8 cellular contexts compared by ENCODE assay signal in genomic region chr1:151934048-151934493, GRCh38. TPM values are rescaled to one million over a fixed set of nuclear protein-coding genes. Genes with fewer than 3 reads are reported as not detected.
DNase-seq lines count a peak whose midpoint lies in the region; ATAC-seq and TF ChIP-seq lines count a peak whose summit lies in the region.

No MANE protein-coding gene starts in this region.

- DNase-seq in AG20443 (ENCODE audit: low spot score) (peak; percentile 69), GM23248 (peak; percentile 74), NCI-H345 (lab: John Stamatoyannopoulos, UW) (peak; percentile 58), WTC11 (ENCODE audit: low spot score) (peak; percentile 29), epidermal melanocyte (ENCODE audit: insufficient read length, low spot score) (peak; percentile 49), mucosa of descending colon (peak in 1 of 3 donors; percentile 75), tibial nerve (ENCODE audit: low spot score in 2 of 2) (peak in 1 of 2 donors; percentile 54)

- H3K4me3 Mint-ChIP-seq in WTC11: no peak overlapping the region

- H3K4me1 Mint-ChIP-seq in WTC11: peaks cover 17% of the 10 kb centered on the region

- peaks cover 13% of the 10 kb centered on the region for H3K9me3 Mint-ChIP-seq in WTC11

- no peak for TF ChIP-seq POLR2A in tibial nerve (IDR thresholded peaks at IDR 0.05)

- H3K79me2 ChIP-seq in GM23248 (ENCODE audit: insufficient read depth): no peaks in the 10 kb centered on the region

- H3K27ac ChIP-seq in GM23248 (no peak overlapping the region), tibial nerve (no peak overlapping the region)

- intact Hi-C loops in mucosa of descending colon (cut with DNase I, micrococcal nuclease): loop anchor here (2.0 to 5.0 kb wide), 2 partner anchors 67 to 68 kb away; no protein-coding TSS in a partner anchor

- 61 to 63% methylated on average over 3 of the region's 3 CpGs for WGBS in GM23248 (ENCODE audit: low coverage in 1 of 2, low lambda C conversion rate in 2 of 2, missing lambda C conversion rate in 2 of 2), 2 experiments
- WGBS in tibial nerve, 2 donors: 27% methylated on average over 3 of the region's 3 CpGs

- no peak overlapping the region for H3K4me2 ChIP-seq in GM23248 (ENCODE audit: unreplicated experiment)

- H3K4me1 ChIP-seq in GM23248 (ENCODE audit: insufficient read depth): no peaks in the 10 kb centered on the region
- H3K4me1 ChIP-seq in mucosa of descending colon (ENCODE audit: low read depth): no peaks in the 10 kb centered on the region
- peaks cover 0 to 16% (median 0%) of the 10 kb centered on the region in 4 donors for H3K4me1 ChIP-seq in tibial nerve

- H4K20me1 ChIP-seq in GM23248 (ENCODE audit: insufficient read depth): no peaks in the 10 kb centered on the region

- H3K27me3 ChIP-seq in GM23248 (replicated peaks; ENCODE audit: insufficient read depth) (no peaks in the 10 kb centered on the region), tibial nerve (no peaks in the 10 kb centered on the region)

- TF ChIP-seq EP300 in tibial nerve (IDR thresholded peaks at IDR 0.05): peak in 1 of 2 donors; percentile 40

- H3K9me2 ChIP-seq in GM23248 (ENCODE audit: insufficient read depth): no peaks in the 10 kb centered on the region

- POLR2A ChIA-PET in WTC11 (lab: Charles Lee): no interaction called here

- peaks cover 7% of the 10 kb centered on the region for H3K36me3 Mint-ChIP-seq in WTC11

- TF ChIP-seq CTCF in WTC11 (IDR thresholded peaks at IDR 0.05) (peak; percentile 67), mucosa of descending colon (IDR thresholded peaks at IDR 0.05) (peak; percentile 44), tibial nerve (IDR thresholded peaks at IDR 0.05) (peak; percentile 71 to 88 (median 78))

- H3K9me3 ChIP-seq in GM23248 (ENCODE audit: low read depth): no peaks in the 10 kb centered on the region
- H3K9me3 ChIP-seq in mucosa of descending colon: no peaks in the 10 kb centered on the region
- H3K9me3 ChIP-seq in tibial nerve: no peaks in the 10 kb centered on the region

- H3K36me3 ChIP-seq in GM23248 (ENCODE audit: low read depth): no peaks in the 10 kb centered on the region
- no peaks in the 10 kb centered on the region for H3K36me3 ChIP-seq in mucosa of descending colon (ENCODE audit: low read depth)
- H3K36me3 ChIP-seq in tibial nerve: no peaks in the 10 kb centered on the region

- in situ Hi-C loops in GM23248 (cut with MboI): loop anchor here (5.0 kb wide), 1 partner anchor 63 kb away; no protein-coding TSS in a partner anchor

- H3K27me3 Mint-ChIP-seq in WTC11 (ENCODE audit: low read depth): peaks cover 2% of the 10 kb centered on the region; the same call in 1 of the 2 replicates

- CTCF ChIA-PET in WTC11 (lab: Charles Lee): interaction anchor here (0.6 to 7.7 kb wide), 23 partner anchors 13 to 114 kb away, joined by 3 to 149 read pairs (median 4); partner anchors contain the start of genes S100A10 and THEM4

- no peak overlapping the region for H3K4me3 ChIP-seq in GM23248
- H3K4me3 ChIP-seq in mucosa of descending colon: no peak overlapping the region
- H3K4me3 ChIP-seq in tibial nerve: no peak overlapping the region

- H2AFZ ChIP-seq in GM23248: no peak overlapping the region

- H3F3A ChIP-seq in GM23248 (ENCODE audit: insufficient read depth): no peaks in the 10 kb centered on the region

- no peak overlapping the region for H3K9ac ChIP-seq in GM23248

- H3K27ac Mint-ChIP-seq in WTC11: no peak overlapping the region; the same call in 1 of the 2 replicates

- ATAC-seq in WTC11 (peak; percentile 90), mucosa of descending colon (peak; percentile 85), HG03342 (IDR thresholded peaks at IDR 0.05; ENCODE audit: unreplicated experiment) (no peak)

TF ChIP-seq in WTC11, 78 proteins besides CTCF, POLR2A, EP300 and RAD21:
- TF ChIP-seq STAT6 (CRISPR knock-in tag; conservative IDR thresholded peaks at IDR 0.05; ENCODE audit: low read depth) (no peak), ZNF423 (CRISPR knock-in tag; IDR thresholded peaks at IDR 0.05) (no peak), JAZF1 (CRISPR knock-in tag; IDR thresholded peaks at IDR 0.05) (no peak), CREB1 (CRISPR knock-in tag; IDR thresholded peaks at IDR 0.05) (no peak), GTF2I (CRISPR knock-in tag; conservative IDR thresholded peaks at IDR 0.05) (no peak), ZNF396 (CRISPR knock-in tag; IDR thresholded peaks at IDR 0.05; ENCODE audit: borderline replicate concordance) (no peak), KAT7 (CRISPR knock-in tag; IDR thresholded peaks at IDR 0.05; ENCODE audit: borderline replicate concordance) (no peak), ZBTB43 (CRISPR knock-in tag; IDR thresholded peaks at IDR 0.05) (no peak), CBFB (CRISPR knock-in tag; IDR thresholded peaks at IDR 0.05; ENCODE audit: low read depth) (no peak), MYBL2 (CRISPR knock-in tag; IDR thresholded peaks at IDR 0.05) (no peak)
- TF ChIP-seq, protein P1, sequence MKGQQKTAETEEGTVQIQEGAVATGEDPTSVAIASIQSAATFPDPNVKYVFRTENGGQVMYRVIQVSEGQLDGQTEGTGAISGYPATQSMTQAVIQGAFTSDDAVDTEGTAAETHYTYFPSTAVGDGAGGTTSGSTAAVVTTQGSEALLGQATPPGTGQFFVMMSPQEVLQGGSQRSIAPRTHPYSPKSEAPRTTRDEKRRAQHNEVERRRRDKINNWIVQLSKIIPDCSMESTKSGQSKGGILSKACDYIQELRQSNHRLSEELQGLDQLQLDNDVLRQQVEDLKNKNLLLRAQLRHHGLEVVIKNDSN (CRISPR knock-in tag; IDR thresholded peaks at IDR 0.05): no peak

RNA-seq across cellular contexts. Expression of gene THEM4, which starts 24.8 kb away (rescaled TPM):
- total RNA-seq in GM23248 (2014; rRNA removed; shearing (Covaris generic)): 10.0 and 14.6 TPM in 2 replicates
- polyA plus RNA-seq in GM23248 (2016; fragmentation: Nextera tagmentation; extraction: Ambion mirVana): 17.9 and 19.0 TPM in 2 replicates
- 8.0 to 10.9 TPM (median 8.8 TPM) in 3 replicates for total RNA-seq in WTC11 (2021)
- 10 to 100 TPM in 2 of 3 donors, 1 to 10 TPM in 1; 9.1 to 12.7 (median 11.3) TPM for total RNA-seq in mucosa of descending colon
- 10 to 100 TPM; 17.7 to 48.6 (median 32.3) TPM for total RNA-seq in tibial nerve

RNA-seq across cellular contexts. Expression of gene S100A10, which starts 59.6 kb away (rescaled TPM):
- total RNA-seq in GM23248 (2014; rRNA removed; shearing (Covaris generic)): 60.5 and 60.7 TPM in 2 replicates
- polyA plus RNA-seq in GM23248 (2016; fragmentation: Nextera tagmentation; extraction: Ambion mirVana): 1,024 and 1,043 TPM in 2 replicates
- total RNA-seq in WTC11 (2021) (150 to 161 TPM (median 159 TPM) in 3 replicates), mucosa of descending colon (1,000 to 10,000 TPM in 2 of 3 donors, 100 to 1,000 TPM in 1; 540 to 1,335 (median 1,083) TPM), tibial nerve (100 to 1,000 TPM; 108 to 230 (median 192) TPM)
